20 cellular contexts compared by ENCODE assay signal in the genomic region with DNA sequence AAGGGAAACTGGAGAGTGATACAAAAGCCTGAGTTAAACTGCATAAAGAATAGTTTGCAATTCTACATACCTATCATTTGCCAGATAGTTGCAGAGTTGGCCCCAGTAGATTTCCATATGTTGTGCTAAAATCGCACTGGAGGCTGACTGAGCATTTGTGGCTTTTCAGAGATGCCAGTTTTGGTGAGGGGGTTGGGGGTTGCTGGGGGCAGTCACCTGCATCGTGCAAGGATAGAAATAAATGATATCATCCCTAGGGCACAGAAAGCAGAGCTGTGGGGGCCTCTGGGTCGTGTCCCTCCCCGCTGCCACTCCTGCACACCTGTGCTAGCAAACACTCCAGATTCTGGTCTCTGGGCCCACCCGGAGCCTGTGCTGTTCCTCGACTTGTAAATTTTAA.
"Had no signal": no experiment of that assay in that cellular context is flagged by ENCODE, and none has a peak within 500 bp of the region (broad histone marks: within the 10 kb centered on the region; RNA-seq: fewer than 3 reads in every experiment).

No MANE protein-coding gene starts in this region.

- H3K4me3 Mint-ChIP-seq: activated B cell treated with CpG ODN at 0.5 μM for 24 hours; activated CD4-positive, alpha-beta memory T cell treated with anti-CD3 and anti-CD28 coated beads for 36 hours; activated CD4-positive, alpha-beta T cell treated with anti-CD3 and anti-CD28 coated beads, Interleukin-2, amount 10 ng/mL, durations not matched to agents 7 days and 5 days; activated naive CD4-positive, alpha-beta T cell treated with anti-CD3 and anti-CD28 coated beads, Interleukin-2, amount 50 U/mL, for 24 hours had no signal

- H3K27me3 Mint-ChIP-seq: activated B cell treated with CpG ODN at 0.5 μM for 24 hours; activated CD4-positive, alpha-beta T cell treated with anti-CD3 and anti-CD28 coated beads, Interleukin-2, amount 10 ng/mL, durations not matched to agents 7 days and 5 days; activated naive CD4-positive, alpha-beta T cell treated with anti-CD3 and anti-CD28 coated beads, Interleukin-2, amount 50 U/mL, for 24 hours had no signal

- H3K4me3 ChIP-seq: Peyer's patch had no signal

- H3K36me3 ChIP-seq: Peyer's patch had no signal

- H3K27me3 ChIP-seq: Peyer's patch had no signal

- H3K27ac ChIP-seq: Peyer's patch had no signal

- DNase-seq: activated B cell treated with CpG ODN at 0.5 μM for 24 hours; activated CD4-positive, alpha-beta memory T cell treated with anti-CD3 and anti-CD28 coated beads for 36 hours; activated CD4-positive, alpha-beta T cell treated with anti-CD3 and anti-CD28 coated beads, Interleukin-2, amount 10 ng/mL, durations not matched to agents 7 days and 5 days; activated CD8-positive, alpha-beta memory T cell treated with anti-CD3 and anti-CD28 coated beads, Interleukin-2, amount 50 U/mL, for 48 hours; activated T-cell treated with anti-CD3 and anti-CD28 coated beads, Interleukin-2, amount 50 U/mL, for 1 hour; aorta; central memory CD4-positive, alpha-beta T cell; KBM-7; MV-4-11; NCI-H1092 treated with DMSO at 0.1 percent for 48 hours; NCI-H1436; NCI-H187; NCI-H2081; NCI-H446; NCI-H524; Peyer's patch; SHP77 treated with DMSO at 0.1 percent for 48 hours; T-helper 2 cell; T1000 had no signal

- H3K27ac Mint-ChIP-seq: activated B cell treated with CpG ODN at 0.5 μM for 24 hours; activated CD4-positive, alpha-beta memory T cell treated with anti-CD3 and anti-CD28 coated beads for 36 hours; activated CD4-positive, alpha-beta T cell treated with anti-CD3 and anti-CD28 coated beads, Interleukin-2, amount 10 ng/mL, durations not matched to agents 7 days and 5 days; activated naive CD4-positive, alpha-beta T cell treated with anti-CD3 and anti-CD28 coated beads, Interleukin-2, amount 50 U/mL, for 24 hours had no signal

- H3K36me3 Mint-ChIP-seq: activated CD4-positive, alpha-beta memory T cell treated with anti-CD3 and anti-CD28 coated beads for 36 hours; activated naive CD4-positive, alpha-beta T cell treated with anti-CD3 and anti-CD28 coated beads, Interleukin-2, amount 50 U/mL, for 24 hours had no signal
